1 cellular context compared by ENCODE assay signal in the genomic region with DNA sequence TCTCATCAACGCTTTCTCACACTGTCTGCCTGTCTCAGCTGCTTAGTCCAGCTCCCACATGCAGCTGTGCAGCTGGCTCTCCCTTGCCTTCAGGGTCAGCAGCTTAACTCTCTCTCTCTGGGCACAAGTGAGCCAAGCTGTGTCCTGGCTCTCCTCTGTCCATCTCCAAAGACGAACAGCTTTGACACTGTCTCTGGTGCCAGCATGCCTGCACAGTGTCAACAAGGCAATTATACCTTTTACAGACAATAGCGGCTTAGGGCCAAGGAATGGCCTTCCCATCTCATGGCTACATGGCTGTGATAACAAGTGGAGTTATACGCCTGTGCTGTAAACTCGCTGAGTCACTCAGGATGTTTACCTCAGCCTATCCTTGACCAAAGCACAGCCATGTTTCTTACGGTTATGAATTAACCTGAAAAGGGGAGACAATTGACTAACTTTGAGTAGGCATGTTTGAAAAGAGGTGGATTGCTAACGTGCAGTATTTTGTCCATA.
TF ChIP-seq lines count a peak whose summit lies in the region.

No MANE protein-coding gene starts in this region.

TF ChIP-seq in SK-N-SH treated with all-trans-retinoic acid at 6 μM for 48 hours, 23 proteins besides CTCF, POLR2A, EP300 and RAD21 (continued from another document):
- TF ChIP-seq, protein P1, sequence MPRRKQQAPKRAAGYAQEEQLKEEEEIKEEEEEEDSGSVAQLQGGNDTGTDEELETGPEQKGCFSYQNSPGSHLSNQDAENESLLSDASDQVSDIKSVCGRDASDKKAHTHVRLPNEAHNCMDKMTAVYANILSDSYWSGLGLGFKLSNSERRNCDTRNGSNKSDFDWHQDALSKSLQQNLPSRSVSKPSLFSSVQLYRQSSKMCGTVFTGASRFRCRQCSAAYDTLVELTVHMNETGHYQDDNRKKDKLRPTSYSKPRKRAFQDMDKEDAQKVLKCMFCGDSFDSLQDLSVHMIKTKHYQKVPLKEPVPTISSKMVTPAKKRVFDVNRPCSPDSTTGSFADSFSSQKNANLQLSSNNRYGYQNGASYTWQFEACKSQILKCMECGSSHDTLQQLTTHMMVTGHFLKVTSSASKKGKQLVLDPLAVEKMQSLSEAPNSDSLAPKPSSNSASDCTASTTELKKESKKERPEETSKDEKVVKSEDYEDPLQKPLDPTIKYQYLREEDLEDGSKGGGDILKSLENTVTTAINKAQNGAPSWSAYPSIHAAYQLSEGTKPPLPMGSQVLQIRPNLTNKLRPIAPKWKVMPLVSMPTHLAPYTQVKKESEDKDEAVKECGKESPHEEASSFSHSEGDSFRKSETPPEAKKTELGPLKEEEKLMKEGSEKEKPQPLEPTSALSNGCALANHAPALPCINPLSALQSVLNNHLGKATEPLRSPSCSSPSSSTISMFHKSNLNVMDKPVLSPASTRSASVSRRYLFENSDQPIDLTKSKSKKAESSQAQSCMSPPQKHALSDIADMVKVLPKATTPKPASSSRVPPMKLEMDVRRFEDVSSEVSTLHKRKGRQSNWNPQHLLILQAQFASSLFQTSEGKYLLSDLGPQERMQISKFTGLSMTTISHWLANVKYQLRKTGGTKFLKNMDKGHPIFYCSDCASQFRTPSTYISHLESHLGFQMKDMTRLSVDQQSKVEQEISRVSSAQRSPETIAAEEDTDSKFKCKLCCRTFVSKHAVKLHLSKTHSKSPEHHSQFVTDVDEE (CRISPR knock-in tag; IDR thresholded peaks at IDR 0.05), result peak; percentile 98
- TF ChIP-seq, protein P2, sequence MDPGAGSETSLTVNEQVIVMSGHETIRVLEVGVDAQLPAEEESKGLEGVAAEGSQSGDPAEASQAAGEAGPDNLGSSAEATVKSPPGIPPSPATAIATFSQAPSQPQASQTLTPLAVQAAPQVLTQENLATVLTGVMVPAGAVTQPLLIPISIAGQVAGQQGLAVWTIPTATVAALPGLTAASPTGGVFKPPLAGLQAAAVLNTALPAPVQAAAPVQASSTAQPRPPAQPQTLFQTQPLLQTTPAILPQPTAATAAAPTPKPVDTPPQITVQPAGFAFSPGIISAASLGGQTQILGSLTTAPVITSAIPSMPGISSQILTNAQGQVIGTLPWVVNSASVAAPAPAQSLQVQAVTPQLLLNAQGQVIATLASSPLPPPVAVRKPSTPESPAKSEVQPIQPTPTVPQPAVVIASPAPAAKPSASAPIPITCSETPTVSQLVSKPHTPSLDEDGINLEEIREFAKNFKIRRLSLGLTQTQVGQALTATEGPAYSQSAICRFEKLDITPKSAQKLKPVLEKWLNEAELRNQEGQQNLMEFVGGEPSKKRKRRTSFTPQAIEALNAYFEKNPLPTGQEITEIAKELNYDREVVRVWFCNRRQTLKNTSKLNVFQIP (CRISPR knock-in tag; IDR thresholded peaks at IDR 0.05; ENCODE audit: borderline replicate concordance, low read depth), result no peak; the same call in 1 of the 2 replicates
- TF ChIP-seq, protein P3, sequence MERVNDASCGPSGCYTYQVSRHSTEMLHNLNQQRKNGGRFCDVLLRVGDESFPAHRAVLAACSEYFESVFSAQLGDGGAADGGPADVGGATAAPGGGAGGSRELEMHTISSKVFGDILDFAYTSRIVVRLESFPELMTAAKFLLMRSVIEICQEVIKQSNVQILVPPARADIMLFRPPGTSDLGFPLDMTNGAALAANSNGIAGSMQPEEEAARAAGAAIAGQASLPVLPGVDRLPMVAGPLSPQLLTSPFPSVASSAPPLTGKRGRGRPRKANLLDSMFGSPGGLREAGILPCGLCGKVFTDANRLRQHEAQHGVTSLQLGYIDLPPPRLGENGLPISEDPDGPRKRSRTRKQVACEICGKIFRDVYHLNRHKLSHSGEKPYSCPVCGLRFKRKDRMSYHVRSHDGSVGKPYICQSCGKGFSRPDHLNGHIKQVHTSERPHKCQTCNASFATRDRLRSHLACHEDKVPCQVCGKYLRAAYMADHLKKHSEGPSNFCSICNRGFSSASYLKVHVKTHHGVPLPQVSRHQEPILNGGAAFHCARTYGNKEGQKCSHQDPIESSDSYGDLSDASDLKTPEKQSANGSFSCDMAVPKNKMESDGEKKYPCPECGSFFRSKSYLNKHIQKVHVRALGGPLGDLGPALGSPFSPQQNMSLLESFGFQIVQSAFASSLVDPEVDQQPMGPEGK (CRISPR knock-in tag; IDR thresholded peaks at IDR 0.05; ENCODE audit: borderline replicate concordance), result 0 out of 2 replicates have a peak, but pooled peaks have one; percentile 14
